Comparison of ENCODE assay signal across 5 cellular contexts in the genomic region with DNA sequence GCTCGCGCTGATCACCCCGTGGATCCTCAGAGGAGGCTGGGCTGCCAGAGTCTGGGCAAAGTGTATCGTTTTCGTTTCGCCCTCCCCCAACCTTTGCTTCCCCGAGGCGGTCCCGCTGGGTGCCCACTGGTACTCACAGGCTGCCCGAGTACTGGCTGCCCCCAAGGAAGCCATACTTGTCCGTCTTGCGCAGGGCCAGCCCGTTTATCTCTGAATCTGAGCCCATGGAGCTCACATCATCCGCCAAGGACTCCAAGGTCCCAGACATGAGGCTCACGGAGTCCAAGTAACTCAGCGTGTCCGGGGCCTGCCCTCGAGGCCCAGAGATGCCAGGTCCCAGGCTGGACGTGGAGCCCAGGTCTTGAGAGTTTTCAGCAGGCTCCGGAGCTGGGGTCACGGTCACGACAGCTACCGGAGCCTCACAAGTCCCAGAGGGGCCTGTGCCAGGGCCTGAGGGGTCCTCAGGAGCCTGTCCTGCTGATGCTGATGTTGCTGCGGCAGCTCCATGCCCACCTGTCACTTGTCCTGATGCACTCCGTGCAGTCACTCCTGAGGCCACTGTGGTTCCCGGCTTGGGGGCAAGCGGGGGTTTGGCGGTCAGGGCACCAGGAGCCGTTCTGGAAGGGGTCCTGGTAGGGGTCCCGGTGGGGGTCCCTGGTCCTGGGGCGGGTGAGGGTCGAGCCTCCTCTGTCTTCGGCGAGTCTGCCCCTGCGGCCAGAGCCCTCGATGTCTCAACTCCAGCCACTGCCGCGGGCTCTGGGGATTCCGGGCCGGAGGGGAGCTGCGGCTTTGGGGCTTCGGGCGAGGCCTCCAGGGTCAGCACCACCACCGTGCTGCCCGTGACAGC. TPM values are rescaled to one million over a fixed set of nuclear protein-coding genes. Genes with fewer than 3 reads are reported as not detected.
DNase-seq lines count a peak whose midpoint lies in the region; ATAC-seq and TF ChIP-seq lines count a peak whose summit lies in the region.

No MANE protein-coding gene starts in this region.

- CTCF ChIA-PET in PC-3 (lab: Charles Lee) = no interaction called here

- 14 to 16% methylated on average over 45 of the region's 45 CpGs for WGBS in ectodermal cell, 2 experiments

- ATAC-seq in PC-3 (no peak), gastrocnemius medialis (no peak), GM18519 (IDR thresholded peaks at IDR 0.05; ENCODE audit: low FRiP score, unreplicated experiment) (no peak)

- H3K27me3 ChIP-seq in PC-3 (ENCODE audit: low read length) (no peaks in the 10 kb centered on the region), ectodermal cell (ENCODE audit: control insufficient read depth, insufficient read depth, low read length, poor library complexity, severe bottlenecking) (no peaks in the 10 kb centered on the region), gastrocnemius medialis (no peaks in the 10 kb centered on the region)

- POLR2A ChIA-PET in PC-3 (lab: Charles Lee; ENCODE audit: unreplicated experiment) = no interaction called here

- peak overlapping the region; percentile 78 for H3K9ac ChIP-seq in PC-3 (ENCODE audit: low read length)

- H3K36me3 ChIP-seq in PC-3 (ENCODE audit: low read depth, low read length) (no peaks in the 10 kb centered on the region; the same call in 1 of the 2 replicates), ectodermal cell (ENCODE audit: control insufficient read depth, insufficient read depth, low read length) (peaks cover 3% of the 10 kb centered on the region), gastrocnemius medialis (peaks cover 0 to 15% of the 10 kb centered on the region in 2 donors)

- no peak overlapping the region for H2AFZ ChIP-seq in PC-3 (ENCODE audit: low read length)

- H4K20me1 ChIP-seq in PC-3 (ENCODE audit: low read length) = peaks cover 19% of the 10 kb centered on the region

- H3K9me3 ChIP-seq in PC-3 (ENCODE audit: low read length) (no peaks in the 10 kb centered on the region), ectodermal cell (ENCODE audit: control insufficient read depth, low read length) (no peaks in the 10 kb centered on the region), gastrocnemius medialis (no peaks in the 10 kb centered on the region)

- intact Hi-C loops in PC-3 (cut with micrococcal nuclease) = loop anchor here (5.0 kb wide), 1 partner anchor 38 kb away; the partner anchor contains the start of gene ZNF771
- intact Hi-C loops in gastrocnemius medialis (cut with DNase I; ENCODE audit: low total_unique reads) = no loop called here

- TF ChIP-seq POLR2A in gastrocnemius medialis (IDR thresholded peaks at IDR 0.05) = no peak

- TF ChIP-seq CTCF in PC-3 (conservative IDR thresholded peaks at IDR 0.05; ENCODE audit: low read depth, low read length) (no peak), gastrocnemius medialis (IDR thresholded peaks at IDR 0.05 in 4 of 5, conservative IDR thresholded peaks at IDR 0.05 in 1 of 5) (no peak)

- H3K4me2 ChIP-seq in PC-3 (ENCODE audit: low read length) = peak overlapping the region; percentile 100

- H3F3A ChIP-seq in PC-3 (ENCODE audit: low read length, unreplicated experiment) = no peaks in the 10 kb centered on the region

- peaks cover 55% of the 10 kb centered on the region for H3K79me2 ChIP-seq in PC-3 (ENCODE audit: low read length)

- DNase-seq in PC-3 (peak; percentile 8), gastrocnemius medialis (no peak), CD1c-positive myeloid dendritic cell (ENCODE audit: extremely low spot score) (no peak)

- H3K4me1 ChIP-seq in PC-3 (ENCODE audit: insufficient read depth, low read length) = peaks cover 21% of the 10 kb centered on the region
- H3K4me1 ChIP-seq in ectodermal cell (ENCODE audit: control insufficient read depth, insufficient read depth, low read length) = peaks cover 20% of the 10 kb centered on the region
- H3K4me1 ChIP-seq in gastrocnemius medialis = peaks cover 41 to 51% of the 10 kb centered on the region in 2 donors

- peak overlapping the region; percentile 55 for H3K27ac ChIP-seq in PC-3 (ENCODE audit: low read length)
- H3K27ac ChIP-seq in ectodermal cell (ENCODE audit: insufficient read depth, low read depth, low read length, poor library complexity, severe bottlenecking) = no peak overlapping the region
- H3K27ac ChIP-seq in gastrocnemius medialis = peak overlapping the region; percentile 79 to 88 (median 88)

- peak overlapping the region; percentile 94 for H3K4me3 ChIP-seq in PC-3 (ENCODE audit: low read length)
- H3K4me3 ChIP-seq in ectodermal cell (ENCODE audit: insufficient read depth, low read depth, low read length) = peak overlapping the region; percentile 66
- H3K4me3 ChIP-seq in gastrocnemius medialis = peak overlapping the region; percentile 65 to 78 (median 74)

- in situ Hi-C loops in gastrocnemius medialis (cut with MboI; ENCODE audit: low sequenced_read_pairs in 4 of 4) = loop anchor here in 2 of 4 donors (25.0 kb wide), 2 partner anchors 282 to 307 kb away; partner anchors contain the start of genes ALDOA (in 1 of the 2), PPP4C (in 1 of the 2), TBX6 (in 1 of the 2) and YPEL3 (in 1 of the 2)

- BruUV-seq in PC-3 (replicated peaks; lab: Mats Ljungman, UMichigan) = no TSS peak

- no peaks in the 10 kb centered on the region for H3K9me2 ChIP-seq in PC-3 (replicated peaks; ENCODE audit: low read length)

RNA-seq across cellular contexts. Expression of gene TBC1D10B, which starts 1.0 kb away (rescaled TPM):
- 36.0 and 52.4 TPM in 2 replicates for total RNA-seq in PC-3 (2014; rRNA removed)
- 30.9 TPM for polyA plus RNA-seq in ectodermal cell (2013, experiment 1 of 4)
- 31.5 TPM for polyA plus RNA-seq in ectodermal cell (2013, experiment 2 of 4)
- polyA plus RNA-seq in ectodermal cell (2013, experiment 3 of 4) = 26.0 TPM
- polyA plus RNA-seq in ectodermal cell (2013, experiment 4 of 4) = 27.4 TPM
- total RNA-seq in gastrocnemius medialis = 10 to 100 TPM; 35.3 to 52.6 (median 43.6) TPM

RNA-seq across cellular contexts. Expression of gene MYL11, which starts 5.3 kb away (rescaled TPM):
- total RNA-seq in PC-3 (2014; rRNA removed) = not detected in 2 replicates
- polyA plus RNA-seq in ectodermal cell (2013, experiment 1 of 4) = 3.6 TPM
- polyA plus RNA-seq in ectodermal cell (2013, experiment 2 of 4) = 2.8 TPM
- 0.75 TPM for polyA plus RNA-seq in ectodermal cell (2013, experiment 3 of 4)
- polyA plus RNA-seq in ectodermal cell (2013, experiment 4 of 4) = 1.5 TPM
- total RNA-seq in gastrocnemius medialis = 1,000 to 10,000 TPM; 1,053 to 4,879 (median 1,942) TPM

RNA-seq across cellular contexts. Expression of gene SEPTIN1, which starts 13.0 kb away (rescaled TPM):
- total RNA-seq in PC-3 (2014; rRNA removed) = 0.55 TPM in 1 of 2 replicates, not detected in the other
- polyA plus RNA-seq in ectodermal cell (2013, experiment 1 of 4) = 3.1 TPM
- 2.3 TPM for polyA plus RNA-seq in ectodermal cell (2013, experiment 2 of 4)
- polyA plus RNA-seq in ectodermal cell (2013, experiment 3 of 4) = 3.8 TPM
- 4.1 TPM for polyA plus RNA-seq in ectodermal cell (2013, experiment 4 of 4)
- total RNA-seq in gastrocnemius medialis = under 1 TPM in 1 of 4 donors, not detected in 3; 0.65 TPM

RNA-seq across cellular contexts. Expression of gene CD2BP2, which starts 14.2 kb away (rescaled TPM):
- total RNA-seq in PC-3 (2014; rRNA removed) (30.0 and 43.3 TPM in 2 replicates), gastrocnemius medialis (10 to 100 TPM; 33.4 to 53.8 (median 40.9) TPM)
- 60.2 TPM for polyA plus RNA-seq in ectodermal cell (2013, experiment 1 of 4)
- 64.8 TPM for polyA plus RNA-seq in ectodermal cell (2013, experiment 2 of 4)
- 36.5 TPM for polyA plus RNA-seq in ectodermal cell (2013, experiment 3 of 4)
- 40.4 TPM for polyA plus RNA-seq in ectodermal cell (2013, experiment 4 of 4)

RNA-seq across cellular contexts. Expression of gene ZNF48, which starts 25.9 kb away (rescaled TPM):
- 8.9 and 14.2 TPM in 2 replicates for total RNA-seq in PC-3 (2014; rRNA removed)
- 45.3 TPM for polyA plus RNA-seq in ectodermal cell (2013, experiment 1 of 4)
- polyA plus RNA-seq in ectodermal cell (2013, experiment 2 of 4) = 53.1 TPM
- polyA plus RNA-seq in ectodermal cell (2013, experiment 3 of 4) = 34.0 TPM
- 39.1 TPM for polyA plus RNA-seq in ectodermal cell (2013, experiment 4 of 4)
- 10 to 100 TPM in 2 of 4 donors, 1 to 10 TPM in 2; 4.4 to 12.7 (median 8.7) TPM for total RNA-seq in gastrocnemius medialis

Comparison
In these comparisons a context has a peak if more than half of its experiments do, and no peak if none do; other contexts are left out.
1. RNA of gene MYL11, which starts 5.3 kb away (total RNA-seq): 1,053 to 4,879 TPM in gastrocnemius medialis; not detected in PC-3; every median in the first group is over 1,000 times any median in the second.
2. Peak in every context shown above with its lines, with median percentiles within 50 percentile points of each other: H3K4me3 ChIP-seq.